Comparison of ENCODE assay signal across 24 cellular contexts in genomic region chr2:166388488-166389070, GRCh38. TPM values are rescaled to one million over a fixed set of nuclear protein-coding genes. Genes with fewer than 3 reads are reported as not detected.
DNase-seq lines count a peak whose midpoint lies in the region; ATAC-seq and TF ChIP-seq lines count a peak whose summit lies in the region.
"Had no signal": no experiment of that assay in that cellular context is flagged by ENCODE, and none has a peak within 500 bp of the region (broad histone marks: within the 10 kb centered on the region; RNA-seq: fewer than 3 reads in every experiment).

No MANE protein-coding gene starts in this region.

- 0 out of 2 replicates have a peak, but pooled peaks cover 2% of the 10 kb centered on the region for H3K9me1 ChIP-seq in IMR-90 (ENCODE audit: insufficient read depth, low read length)

- no peak overlapping the region for H3K4ac ChIP-seq in IMR-90 (ENCODE audit: low read depth, low read length)

- peaks cover 4 to 25% (median 6%) of the 10 kb centered on the region in 10 experiments; a peak in 15 of 20 replicates for H3K4me1 ChIP-seq in BLaER1 treated with 17β-estradiol and CSF1 and Interleukin-3, amounts not matched to agents 10 nM and 100 nM
- H3K4me1 ChIP-seq in IMR-90 (ENCODE audit: control insufficient read depth, insufficient read depth, low read length) (no peaks in the 10 kb centered on the region), mesodermal cell (ENCODE audit: control insufficient read depth, insufficient read depth, low read length, poor library complexity, severe bottlenecking) (no peaks in the 10 kb centered on the region)
- H3K4me1 ChIP-seq: stomach had no signal

- WGBS in IMR-90 (ENCODE audit: extremely low coverage in 2 of 2, insufficient read length in 1 of 2), 2 experiments, result no CpG with 5 or more reads among the region's 3 CpGs
- WGBS in mesodermal cell (ENCODE audit: insufficient coverage in 2 of 2), 2 experiments, result 68 to 90% methylated on average over 2 to 3 of the region's 3 CpGs

- no peak overlapping the region for H2BK5ac ChIP-seq in IMR-90 (ENCODE audit: low read depth, low read length, poor library complexity, severe bottlenecking)

- H3K56ac ChIP-seq in IMR-90 (ENCODE audit: extremely low read depth, insufficient read depth, low read length), result no peak overlapping the region

- H3K9me3 ChIP-seq in BLaER1 treated with 17β-estradiol and CSF1 and Interleukin-3, amounts not matched to agents 10 nM and 100 nM (replicated peaks in 1 of 11), result no peaks in the 10 kb centered on the region
- H3K9me3 ChIP-seq in IMR-90 (ENCODE audit: control insufficient read depth, insufficient read depth, low read length) (no peaks in the 10 kb centered on the region), mesodermal cell (ENCODE audit: control insufficient read depth, low read length) (no peaks in the 10 kb centered on the region), WERI-Rb-1 (ENCODE audit: severe bottlenecking) (no peaks in the 10 kb centered on the region)
- H3K9me3 ChIP-seq: stomach, tibial nerve had no signal

- peaks cover 31% of the 10 kb centered on the region for H3K4me1 Mint-ChIP-seq in endothelial cell (ENCODE audit: unreplicated experiment)
- H3K4me1 Mint-ChIP-seq: activated CD4-positive, alpha-beta T cell treated with anti-CD3 and anti-CD28 coated beads, Interleukin-2, amount 10 ng/mL, durations not matched to agents 7 days and 5 days; activated CD8-positive, alpha-beta memory T cell treated with anti-CD3 and anti-CD28 coated beads, Interleukin-2, amount 10 ng/mL, durations not matched to agents 7 days and 5 days; endodermal cell; naive thymus-derived CD8-positive, alpha-beta T cell had no signal

- H2AFZ ChIP-seq in IMR-90 (replicated peaks; ENCODE audit: low read length, poor library complexity), result no peak overlapping the region

- H3K9me3 Mint-ChIP-seq in endothelial cell (ENCODE audit: unreplicated experiment), result no peaks in the 10 kb centered on the region
- H3K9me3 Mint-ChIP-seq: activated CD4-positive, alpha-beta T cell treated with anti-CD3 and anti-CD28 coated beads, Interleukin-2, amount 10 ng/mL, durations not matched to agents 7 days and 5 days; activated naive CD4-positive, alpha-beta T cell treated with anti-CD3 and anti-CD28 coated beads for 36 hours; CD8-positive, alpha-beta T cell; endodermal cell; naive thymus-derived CD8-positive, alpha-beta T cell had no signal

- dilution Hi-C loops in IMR-90 (cut with HindIII; ENCODE audit: low sequenced_read_pairs, unreplicated experiment), result no loop called here

- H3K4me2 ChIP-seq in BLaER1 treated with 17β-estradiol and CSF1 and Interleukin-3, amounts not matched to agents 10 nM and 100 nM, result peak overlapping the region in 9 of 11 experiments; percentile 15 to 88 (median 39); a peak in 14 of 22 replicates
- H3K4me2 ChIP-seq in IMR-90 (ENCODE audit: low read depth, low read length), result no peak overlapping the region
- H3K4me2 ChIP-seq: KMS-11 had no signal

- H4K91ac ChIP-seq in IMR-90 (ENCODE audit: insufficient read depth, low read depth, low read length), result no peak overlapping the region

- no peak overlapping the region for H2BK15ac ChIP-seq in IMR-90 (ENCODE audit: low read depth, low read length)

- no peaks in the 10 kb centered on the region for H3K36me3 Mint-ChIP-seq in endothelial cell (ENCODE audit: low read depth, unreplicated experiment)
- H3K36me3 Mint-ChIP-seq: activated CD8-positive, alpha-beta memory T cell treated with anti-CD3 and anti-CD28 coated beads, Interleukin-2, amount 10 ng/mL, durations not matched to agents 7 days and 5 days; CD8-positive, alpha-beta T cell; naive thymus-derived CD8-positive, alpha-beta T cell had no signal

- H2AK9ac ChIP-seq in IMR-90 (replicated peaks; ENCODE audit: low read depth, low read length, poor library complexity), result no peak overlapping the region

- no peaks in the 10 kb centered on the region for H3K27me3 ChIP-seq in BLaER1 treated with 17β-estradiol and CSF1 and Interleukin-3, amounts not matched to agents 10 nM and 100 nM
- no peaks in the 10 kb centered on the region for H3K27me3 ChIP-seq in IMR-90 (ENCODE audit: control insufficient read depth, insufficient read depth, low read length)
- no peaks in the 10 kb centered on the region for H3K27me3 ChIP-seq in WERI-Rb-1 (ENCODE audit: insufficient read depth, low read depth, severe bottlenecking)
- H3K27me3 ChIP-seq: brain microvascular endothelial cell, stomach, tibial nerve had no signal

- no peak overlapping the region for H3K4me3 Mint-ChIP-seq in endothelial cell (ENCODE audit: unreplicated experiment)
- H3K4me3 Mint-ChIP-seq: activated CD4-positive, alpha-beta T cell treated with anti-CD3 and anti-CD28 coated beads, Interleukin-2, amount 10 ng/mL, durations not matched to agents 7 days and 5 days; activated CD8-positive, alpha-beta memory T cell treated with anti-CD3 and anti-CD28 coated beads, Interleukin-2, amount 10 ng/mL, durations not matched to agents 7 days and 5 days; activated naive CD4-positive, alpha-beta T cell treated with anti-CD3 and anti-CD28 coated beads for 36 hours; CD8-positive, alpha-beta T cell; endodermal cell; naive thymus-derived CD8-positive, alpha-beta T cell had no signal

- intact Hi-C loops in IMR-90 (cut with micrococcal nuclease), result loop anchor here (5.0 kb wide), 1 partner anchor 601 kb away; no protein-coding TSS in a partner anchor

- H4K8ac ChIP-seq in IMR-90 (ENCODE audit: low read depth in 2 of 2, low read length in 2 of 2), result peak overlapping the region in 1 of 2 experiments; percentile 5; a peak in 1 of 4 replicates

- DNase-seq in IMR-90, result peak; percentile 10
- peak; percentile 36 for DNase-seq in endothelial cell (ENCODE audit: low spot score)
- DNase-seq in cortex of kidney (lab: John Stamatoyannopoulos, UW), result no peak
- no peak for DNase-seq in WERI-Rb-1
- DNase-seq: activated CD4-positive, alpha-beta T cell treated with anti-CD3 and anti-CD28 coated beads, Interleukin-2, amount 10 ng/mL, durations not matched to agents 7 days and 5 days; activated CD8-positive, alpha-beta memory T cell treated with anti-CD3 and anti-CD28 coated beads, Interleukin-2, amount 10 ng/mL, durations not matched to agents 7 days and 5 days; activated naive CD4-positive, alpha-beta T cell treated with anti-CD3 and anti-CD28 coated beads for 36 hours; brain microvascular endothelial cell; CD8-positive, alpha-beta T cell; endodermal cell; MV-4-11; naive thymus-derived CD8-positive, alpha-beta T cell; NCI-H1694; NCI-H82; stimulated activated CD8-positive, alpha-beta memory T cell treated with anti-CD3 and anti-CD28 coated beads, Interleukin-4, amount 100 ng/mL, for 48 hours; stomach; T-helper 9 cell had no signal

- H4K5ac ChIP-seq in IMR-90 (ENCODE audit: low read depth, low read length), result no peak overlapping the region

- CTCF ChIA-PET in IMR-90 (lab: Yijun Ruan, JAX), result no interaction called here

- no peak for ATAC-seq in IMR-90 (ENCODE audit: low read depth)
- no peak for ATAC-seq in GM19455 (IDR thresholded peaks at IDR 0.05; ENCODE audit: unreplicated experiment)
- no peak for ATAC-seq in HG02763 (IDR thresholded peaks at IDR 0.05; ENCODE audit: unreplicated experiment)
- ATAC-seq: activated CD8-positive, alpha-beta memory T cell treated with anti-CD3 and anti-CD28 coated beads, Interleukin-2, amount 10 ng/mL, durations not matched to agents 7 days and 5 days; CD8-positive, alpha-beta T cell; naive thymus-derived CD8-positive, alpha-beta T cell had no signal

- no peak overlapping the region for H3K4me3 ChIP-seq in BLaER1 treated with 17β-estradiol and CSF1 and Interleukin-3, amounts not matched to agents 10 nM and 100 nM
- no peak overlapping the region for H3K4me3 ChIP-seq in IMR-90 (ENCODE audit: insufficient read depth, low read depth, low read length)
- no peak overlapping the region for H3K4me3 ChIP-seq in mesodermal cell (ENCODE audit: extremely low read depth, insufficient read depth, low read length, poor library complexity, severe bottlenecking)
- H3K4me3 ChIP-seq in WERI-Rb-1 (ENCODE audit: low read depth, low read length), result no peak overlapping the region
- H3K4me3 ChIP-seq: stomach, tibial nerve had no signal

- H3K23ac ChIP-seq in IMR-90 (ENCODE audit: low read depth, low read length), result no peak overlapping the region

- H3K27ac ChIP-seq in BLaER1 treated with 17β-estradiol and CSF1 and Interleukin-3, amounts not matched to agents 10 nM and 100 nM, result no peak overlapping the region
- H3K27ac ChIP-seq in IMR-90 (ENCODE audit: insufficient read depth, low read length), result no peak overlapping the region
- H3K27ac ChIP-seq in mesodermal cell (ENCODE audit: low read depth, low read length, severe bottlenecking), result peak overlapping the region; percentile 60
- no peak overlapping the region for H3K27ac ChIP-seq in WERI-Rb-1
- H3K27ac ChIP-seq: brain microvascular endothelial cell, KMS-11, RWPE1, stomach, tibial nerve had no signal

- no TSS peak for BruUV-seq in IMR-90 (replicated peaks; lab: Mats Ljungman, UMichigan)

- no peak for TF ChIP-seq POLR2A in IMR-90 (IDR thresholded peaks at IDR 0.05; ENCODE audit: low read depth, low read length)

- H2BK120ac ChIP-seq in IMR-90 (ENCODE audit: low read depth, low read length), result no peak overlapping the region

- peak overlapping the region; percentile 99 for H3K27ac Mint-ChIP-seq in endothelial cell (ENCODE audit: unreplicated experiment)
- H3K27ac Mint-ChIP-seq: activated CD4-positive, alpha-beta T cell treated with anti-CD3 and anti-CD28 coated beads, Interleukin-2, amount 10 ng/mL, durations not matched to agents 7 days and 5 days; activated CD8-positive, alpha-beta memory T cell treated with anti-CD3 and anti-CD28 coated beads, Interleukin-2, amount 10 ng/mL, durations not matched to agents 7 days and 5 days; activated naive CD4-positive, alpha-beta T cell treated with anti-CD3 and anti-CD28 coated beads for 36 hours; CD8-positive, alpha-beta T cell; endodermal cell; naive thymus-derived CD8-positive, alpha-beta T cell had no signal

- no peaks in the 10 kb centered on the region for H3K36me3 ChIP-seq in BLaER1 treated with 17β-estradiol and CSF1 and Interleukin-3, amounts not matched to agents 10 nM and 100 nM
- H3K36me3 ChIP-seq in IMR-90 (ENCODE audit: control insufficient read depth, insufficient read depth, low read length) (no peaks in the 10 kb centered on the region), mesodermal cell (ENCODE audit: control insufficient read depth, insufficient read depth, low read length) (no peaks in the 10 kb centered on the region), WERI-Rb-1 (no peaks in the 10 kb centered on the region)
- H3K36me3 ChIP-seq: brain microvascular endothelial cell, stomach, tibial nerve had no signal

- H3K79me1 ChIP-seq in IMR-90 (ENCODE audit: low read depth in 1 of 2, low read length in 2 of 2), result no peaks in the 10 kb centered on the region

- H3K14ac ChIP-seq in IMR-90 (replicated peaks; ENCODE audit: low read depth, low read length), result no peak overlapping the region; the same call in 1 of the 2 replicates

- no peak overlapping the region for H3K18ac ChIP-seq in IMR-90 (ENCODE audit: low read depth, low read length)

- no peak for TF ChIP-seq RAD21 in IMR-90 (IDR thresholded peaks at IDR 0.05; ENCODE audit: low read length)

- in situ Hi-C loops in IMR-90 (cut with MboI; ENCODE audit: low sequenced_read_pairs), result loop anchor here (10.0 kb wide), 1 partner anchor 204 kb away; no protein-coding TSS in a partner anchor

- no peak overlapping the region for H2AK5ac ChIP-seq in IMR-90 (ENCODE audit: low read depth, low read length)

- H4K20me1 ChIP-seq in BLaER1 treated with 17β-estradiol and CSF1 and Interleukin-3, amounts not matched to agents 10 nM and 100 nM, result no peaks in the 10 kb centered on the region
- no peaks in the 10 kb centered on the region for H4K20me1 ChIP-seq in IMR-90 (ENCODE audit: insufficient read depth, low read length)

- POLR2A ChIA-PET in IMR-90 (lab: Charles Lee; ENCODE audit: unreplicated experiment), result no interaction called here

- H3K27me3 Mint-ChIP-seq in endothelial cell (ENCODE audit: unreplicated experiment), result no peaks in the 10 kb centered on the region
- H3K27me3 Mint-ChIP-seq: activated CD4-positive, alpha-beta T cell treated with anti-CD3 and anti-CD28 coated beads, Interleukin-2, amount 10 ng/mL, durations not matched to agents 7 days and 5 days; activated CD8-positive, alpha-beta memory T cell treated with anti-CD3 and anti-CD28 coated beads, Interleukin-2, amount 10 ng/mL, durations not matched to agents 7 days and 5 days had no signal

- no peak overlapping the region for H2BK20ac ChIP-seq in IMR-90 (ENCODE audit: low read depth, low read length)

- H3K9ac ChIP-seq in BLaER1 treated with 17β-estradiol and CSF1 and Interleukin-3, amounts not matched to agents 10 nM and 100 nM, result 0 out of 22 replicates have a peak overlapping the region, but pooled peaks of 1 of the 11 experiments have one; percentile 25
- H3K9ac ChIP-seq in IMR-90 (ENCODE audit: low read depth, low read length), result no peak overlapping the region
- H3K9ac ChIP-seq: KMS-11 had no signal

- TF ChIP-seq CTCF in IMR-90 (conservative IDR thresholded peaks at IDR 0.05; ENCODE audit: low read depth, low read length), result no peak
- TF ChIP-seq CTCF in endothelial cell (IDR thresholded peaks at IDR 0.05; ENCODE audit: unreplicated experiment), result no peak
- TF ChIP-seq CTCF in WERI-Rb-1 (IDR thresholded peaks at IDR 0.05; ENCODE audit: low read depth, low read length), result no peak

RNA-seq across cellular contexts. Expression of gene SCN9A, which starts 12.8 kb away (rescaled TPM):
- 135 and 179 TPM in 2 replicates for total RNA-seq in IMR-90 (2012; rRNA removed)
- polyA plus RNA-seq in IMR-90 (2012; rRNA removed), result 33.7 and 40.1 TPM in 2 replicates
- polyA plus RNA-seq in IMR-90 (2012; cell fraction: cytosol; rRNA removed), result 8.0 and 18.0 TPM in 2 replicates
- polyA plus RNA-seq in IMR-90 (2012; cell fraction: nucleus; rRNA removed; ENCODE audit: low replicate concordance), result 10.6 and 92.5 TPM in 2 replicates
- total RNA-seq in endothelial cell (ENCODE audit: unreplicated experiment), result 47.3 TPM
- 0.81 TPM for polyA plus RNA-seq in mesodermal cell (2013, experiment 1 of 2)
- polyA plus RNA-seq in mesodermal cell (2013, experiment 2 of 2), result 0.51 TPM
- total RNA-seq: activated CD8-positive, alpha-beta memory T cell treated with anti-CD3 and anti-CD28 coated beads, Interleukin-2, amount 10 ng/mL, durations not matched to agents 7 days and 5 days; activated naive CD4-positive, alpha-beta T cell treated with anti-CD3 and anti-CD28 coated beads for 36 hours; CD8-positive, alpha-beta T cell; naive thymus-derived CD8-positive, alpha-beta T cell had no signal

Comparison
In these comparisons a context has a peak if more than half of its experiments do, and no peak if none do; other contexts are left out.
1. DNase-seq: peak in IMR-90 (single experiment) and endothelial cell (single experiment); none in cortex of kidney (single experiment) and WERI-Rb-1 (single experiment).